In genomic region chr2:105114551-105114950, GRCh38 we compare ENCODE assay signal across 8 cellular contexts.
A peak's percentile ranks its signal among the peaks of the same experiment; 100 is the strongest.
DNase-seq lines count a peak whose midpoint lies in the region; ATAC-seq, FAIRE-seq and TF ChIP-seq lines count a peak whose summit lies in the region.

No MANE protein-coding gene starts in this region.

- peak; percentile 71 for TF ChIP-seq CTCF in brain microvascular endothelial cell (IDR thresholded peaks at IDR 0.05; ENCODE audit: low read depth, low read length, missing control alignments)

- no peaks in the 10 kb centered on the region for H3K36me3 ChIP-seq in brain microvascular endothelial cell (replicated peaks)

- no peak overlapping the region for H3K27ac ChIP-seq in brain microvascular endothelial cell

- no peaks in the 10 kb centered on the region for H3K27me3 ChIP-seq in brain microvascular endothelial cell (replicated peaks)

- no peaks in the 10 kb centered on the region for H3K9me3 Mint-ChIP-seq in activated naive CD4-positive, alpha-beta T cell treated with anti-CD3 and anti-CD28 coated beads, Interleukin-2, amount 50 U/mL, for 72 hours

- in situ Hi-C loops in brain microvascular endothelial cell (cut with HindIII; ENCODE audit: low pct_ligation_motif_present, low sequenced_read_pairs) = loop anchor here (25.0 kb wide), 1 partner anchor 123 kb away; the partner anchor contains the start of gene GPR45

- ATAC-seq in HG02798 (IDR thresholded peaks at IDR 0.05; ENCODE audit: poor library complexity, unreplicated experiment) = peak; percentile 53
- ATAC-seq in activated naive CD4-positive, alpha-beta T cell treated with anti-CD3 and anti-CD28 coated beads, Interleukin-2, amount 50 U/mL, for 72 hours = no peak

- DNase-seq in Daoy (ENCODE audit: low read depth) = peak; percentile 53
- peak; percentile 53 to 83 for DNase-seq in NCI-H524 (lab: John Stamatoyannopoulos, UW)
- DNase-seq in brain microvascular endothelial cell = peak; percentile 36
- DNase-seq in kidney glomerular epithelial cell (lab: John Stamatoyannopoulos, UW) = peak; percentile 47
- DNase-seq in urothelium cell line (ENCODE audit: low spot score) = peak; percentile 76
- no peak for DNase-seq in activated CD4-positive, alpha-beta T cell treated with anti-CD3 and anti-CD28 coated beads for 4 hours
- DNase-seq in activated naive CD4-positive, alpha-beta T cell treated with anti-CD3 and anti-CD28 coated beads, Interleukin-2, amount 50 U/mL, for 72 hours (ENCODE audit: low spot score in 2 of 2) = no peak

- FAIRE-seq in urothelium cell line (lab: Jason Lieb, UNC) = no peak

- H3K36me3 Mint-ChIP-seq in activated naive CD4-positive, alpha-beta T cell treated with anti-CD3 and anti-CD28 coated beads, Interleukin-2, amount 50 U/mL, for 72 hours = no peaks in the 10 kb centered on the region

- H3K4me3 ChIP-seq in brain microvascular endothelial cell (ENCODE audit: low read depth, low read length) = no peak overlapping the region

- no peak overlapping the region for H3K27ac Mint-ChIP-seq in activated naive CD4-positive, alpha-beta T cell treated with anti-CD3 and anti-CD28 coated beads, Interleukin-2, amount 50 U/mL, for 72 hours

Comparison
In these comparisons a context has a peak if more than half of its experiments do, and no peak if none do; other contexts are left out.
1. DNase-seq: peak in Daoy (single experiment), NCI-H524 (2 of 2), brain microvascular endothelial cell (single experiment), kidney glomerular epithelial cell (single experiment) and urothelium cell line (single experiment); none in activated CD4-positive, alpha-beta T cell treated with anti-CD3 and anti-CD28 coated beads for 4 hours (0 of 2) and activated naive CD4-positive, alpha-beta T cell treated with anti-CD3 and anti-CD28 coated beads, Interleukin-2, amount 50 U/mL, for 72 hours (0 of 2).